7 cellular contexts compared by ENCODE assay signal in the genomic region with DNA sequence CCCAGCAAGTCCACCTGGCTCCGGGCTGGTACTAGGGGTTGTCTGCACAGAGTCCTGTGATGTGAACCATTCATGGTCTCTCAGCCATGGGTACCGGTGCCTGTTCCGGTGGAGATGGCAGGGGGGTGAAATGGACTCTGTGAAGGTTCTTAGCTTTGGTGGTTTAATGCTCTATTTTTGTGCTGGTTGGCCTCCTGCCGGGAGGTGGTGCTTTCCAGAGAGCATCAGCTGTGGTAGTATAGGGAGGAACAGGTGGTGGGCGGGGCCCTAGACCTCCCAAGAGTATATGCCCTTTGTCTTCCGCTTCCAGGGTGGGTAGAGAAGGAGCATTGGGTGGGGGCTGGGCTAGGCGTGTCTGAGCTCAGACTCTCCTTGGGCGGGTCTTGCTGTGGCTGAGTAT.
DNase-seq lines count a peak whose midpoint lies in the region; ATAC-seq and TF ChIP-seq lines count a peak whose summit lies in the region.
"Not testable (repeated sequence)": the region's sequence is repeated elsewhere in the genome, so short reads cannot be mapped to it uniquely, and the experiment has no call there.

No MANE protein-coding gene starts in this region.

- not testable (repeated sequence) for H3K27ac Mint-ChIP-seq in glutamatergic neuron (ENCODE audit: unreplicated experiment)

- H3K27me3 Mint-ChIP-seq in glutamatergic neuron (ENCODE audit: unreplicated experiment) = not testable (repeated sequence)

- peaks cover 17% of the 10 kb centered on the region for H3K9me3 Mint-ChIP-seq in glutamatergic neuron (ENCODE audit: unreplicated experiment)

- not testable (repeated sequence) for H3K4me3 Mint-ChIP-seq in glutamatergic neuron (ENCODE audit: unreplicated experiment)

- H3K4me1 Mint-ChIP-seq in glutamatergic neuron (ENCODE audit: low read depth, unreplicated experiment) = not testable (repeated sequence)

- TF ChIP-seq CTCF in GM13976 (IDR thresholded peaks at IDR 0.05; ENCODE audit: borderline replicate concordance, control extremely low read depth, extremely low read depth, insufficient read depth, missing control alignments) = peak; percentile 16
- not testable (repeated sequence) for TF ChIP-seq CTCF in glutamatergic neuron (IDR thresholded peaks at IDR 0.05; ENCODE audit: partially characterized antibody, unreplicated experiment)

- peak; percentile 65 for ATAC-seq in GM19324 (IDR thresholded peaks at IDR 0.05; ENCODE audit: low FRiP score, unreplicated experiment)
- ATAC-seq in GM21576 (IDR thresholded peaks at IDR 0.05; ENCODE audit: unreplicated experiment) = peak; percentile 70
- peak; percentile 58 for ATAC-seq in HG02852 (IDR thresholded peaks at IDR 0.05; ENCODE audit: unreplicated experiment)
- ATAC-seq in HG03378 (IDR thresholded peaks at IDR 0.05; ENCODE audit: unreplicated experiment) = peak; percentile 57

- peaks cover 31% of the 10 kb centered on the region for H3K36me3 Mint-ChIP-seq in glutamatergic neuron (ENCODE audit: unreplicated experiment)

- in situ Hi-C loops in GM13976 (cut with MboI; ENCODE audit: low sequenced_read_pairs, unreplicated experiment) = not testable (repeated sequence)

- DNase-seq in GM13976 (ENCODE audit: low spot score) = not testable (repeated sequence)
- peak; percentile 14 for DNase-seq in NCI-H345 (lab: John Stamatoyannopoulos, UW)
- DNase-seq in glutamatergic neuron = peak; percentile 75
